Comparison of ENCODE assay signal across 8 cellular contexts in the genomic region with DNA sequence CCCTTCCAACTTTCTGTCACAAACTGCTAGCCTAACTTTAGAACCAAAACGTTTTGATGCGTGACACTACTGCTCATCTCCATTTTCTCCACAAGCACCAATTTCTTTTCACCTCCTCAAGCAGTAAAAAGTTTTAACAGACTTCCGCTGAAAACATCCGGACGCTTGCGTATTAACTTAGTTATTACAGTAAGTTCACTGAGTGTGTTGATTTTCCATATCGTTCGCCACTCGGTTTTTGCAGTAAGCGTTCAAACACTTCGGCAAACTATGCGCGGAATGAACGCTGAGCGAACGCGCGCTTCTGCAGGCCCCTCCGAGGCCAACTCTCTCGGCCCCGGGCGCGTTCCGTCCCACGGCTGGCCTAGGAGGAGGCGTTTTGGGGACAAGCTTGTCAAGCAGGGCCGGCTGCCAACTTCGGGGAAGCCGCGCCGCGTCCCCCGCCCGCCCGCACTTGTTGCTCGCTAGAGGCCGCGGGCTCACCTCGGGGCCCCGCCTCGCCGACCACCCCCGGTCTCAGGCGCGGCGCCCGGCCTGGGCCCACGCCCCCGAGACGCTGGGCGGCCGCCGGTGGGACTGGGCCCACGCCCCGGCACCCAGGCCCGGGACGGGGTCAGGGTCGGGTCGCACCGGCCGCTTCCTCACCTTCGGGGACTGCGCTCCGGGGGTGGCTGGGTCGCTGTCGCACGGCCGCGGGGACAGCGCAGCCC. TPM values are rescaled to one million over a fixed set of nuclear protein-coding genes. Genes with fewer than 3 reads are reported as not detected.
A peak's percentile ranks its signal among the peaks of the same experiment; 100 is the strongest.
DNase-seq lines count a peak whose midpoint lies in the region; ATAC-seq and TF ChIP-seq lines count a peak whose summit lies in the region.

No MANE protein-coding gene starts in this region.

- DNase-seq in GM12864 (ENCODE audit: low read depth) (no peak), H7 (peak; percentile 83), M059J (ENCODE audit: low read depth) (peak; percentile 67), coronary artery (ENCODE audit: low spot score) (peak; percentile 90), left lobe of liver (ENCODE audit: low spot score) (peak; percentile 88), NCI-H2029 (lab: John Stamatoyannopoulos, UW) (no peak)
- peak; percentile 72 for DNase-seq in activated CD4-positive, alpha-beta T cell treated with anti-CD3 and anti-CD28 coated beads for 48 hours
- DNase-seq in stimulated activated CD4-positive, alpha-beta T cell treated with anti-CD3 and anti-CD28 coated beads, Interleukin-2, amount 100 ng/mL, for 24 hours = peak; percentile 64 to 66

- no peaks in the 10 kb centered on the region for H3K36me3 ChIP-seq in H7 (replicated peaks; ENCODE audit: control insufficient read depth, insufficient read depth, low read length)

- TF ChIP-seq CTCF in GM12864 (IDR thresholded peaks at IDR 0.05; ENCODE audit: low read depth, low read length, missing control alignments) = no peak
- TF ChIP-seq CTCF in coronary artery (IDR thresholded peaks at IDR 0.05) = no peak

- H3K4me3 ChIP-seq in GM12864 (ENCODE audit: low read depth, low read length) = peak overlapping the region; percentile 64
- H3K4me3 ChIP-seq in H7 (ENCODE audit: insufficient read depth, low read depth, low read length) = peak overlapping the region; percentile 63
- peak overlapping the region; percentile 86 for H3K4me3 ChIP-seq in coronary artery

- H3K27ac ChIP-seq in coronary artery = peak overlapping the region; percentile 93 to 99

- peak; percentile 78 for ATAC-seq in left lobe of liver

- peaks cover 2% of the 10 kb centered on the region; the same call in 1 of the 2 replicates for H3K27me3 ChIP-seq in H7 (ENCODE audit: control insufficient read depth, insufficient read depth, low read length)

RNA-seq across cellular contexts. Expression of a gene that starts 0.9 kb away (rescaled TPM):
- 19.9 and 22.1 TPM in 2 replicates for total RNA-seq in H7 (2014; rRNA removed; shearing (Covaris generic))
- total RNA-seq in M059J (2014; rRNA removed; shearing (Covaris generic)) = 24.6 and 32.7 TPM in 2 replicates
- total RNA-seq in left lobe of liver = 19.6 TPM

RNA-seq across cellular contexts. Expression of a gene that starts 21.4 kb away (rescaled TPM):
- total RNA-seq in H7 (2014; rRNA removed; shearing (Covaris generic)) = 34.0 and 34.8 TPM in 2 replicates
- 29.4 and 43.4 TPM in 2 replicates for total RNA-seq in M059J (2014; rRNA removed; shearing (Covaris generic))
- 18.9 TPM for total RNA-seq in left lobe of liver

RNA-seq across cellular contexts. Expression of a gene that starts 21.5 kb away (rescaled TPM):
- total RNA-seq in H7 (2014; rRNA removed; shearing (Covaris generic)) = 45.4 and 64.0 TPM in 2 replicates
- total RNA-seq in M059J (2014; rRNA removed; shearing (Covaris generic)) = 7.9 and 10.6 TPM in 2 replicates
- 19.5 TPM for total RNA-seq in left lobe of liver

RNA-seq across cellular contexts. Expression of a gene that starts 28.0 kb away (rescaled TPM):
- total RNA-seq in H7 (2014; rRNA removed; shearing (Covaris generic)) = 1.3 and 1.7 TPM in 2 replicates
- total RNA-seq in M059J (2014; rRNA removed; shearing (Covaris generic)) = 0.76 and 1.1 TPM in 2 replicates
- total RNA-seq in left lobe of liver = 0.60 TPM

RNA-seq across cellular contexts. Expression of a gene that starts 28.1 kb away (rescaled TPM):
- 13.4 and 22.9 TPM in 2 replicates for total RNA-seq in H7 (2014; rRNA removed; shearing (Covaris generic))
- 9.1 and 9.5 TPM in 2 replicates for total RNA-seq in M059J (2014; rRNA removed; shearing (Covaris generic))
- total RNA-seq in left lobe of liver = 16.3 TPM

Comparison
In these comparisons a context has a peak if more than half of its experiments do, and no peak if none do; other contexts are left out.
1. DNase-seq: peak in H7 (single experiment), M059J (single experiment), activated CD4-positive, alpha-beta T cell treated with anti-CD3 and anti-CD28 coated beads for 48 hours (single experiment), coronary artery (single experiment), left lobe of liver (single experiment) and stimulated activated CD4-positive, alpha-beta T cell treated with anti-CD3 and anti-CD28 coated beads, Interleukin-2, amount 100 ng/mL, for 24 hours (2 of 2); none in GM12864 (single experiment) and NCI-H2029 (single experiment).
2. Peak in every context shown above with its lines, with median percentiles within 50 percentile points of each other: H3K4me3 ChIP-seq.